Comparison of ENCODE assay signal across 1 cellular context in genomic region chr14:88225721-88226120, GRCh38.
TF ChIP-seq lines count a peak whose summit lies in the region.

No MANE protein-coding gene starts in this region.

TF ChIP-seq in GM23338, 12 proteins besides CTCF, POLR2A, EP300 and RAD21 (continued from another document):
- no peak for TF ChIP-seq ZNF462 (CRISPR knock-in tag; IDR thresholded peaks at IDR 0.05)
TF ChIP-seq in GM23338: peak in this region for 0.
